In genomic region chr18:5596585-5596984, GRCh38 we compare ENCODE assay signal across 30 cellular contexts.
"Had no signal": no experiment of that assay in that cellular context is flagged by ENCODE, and none has a peak within 500 bp of the region (broad histone marks: within the 10 kb centered on the region; RNA-seq: fewer than 3 reads in every experiment).

No MANE protein-coding gene starts in this region.

- H3K4me3 Mint-ChIP-seq: natural killer cell; nephron; neural progenitor cell; stimulated activated memory B cell treated with anti-CD40 and anti-IgM and Interleukin-4, amounts not matched to agents 10 μg/mL and 1 μg/mL and 100 μg/mL, for 72 hours; stimulated activated naive CD8-positive, alpha-beta T cell treated with anti-CD3 and anti-CD28 coated beads, Interleukin-15, amount 100 ng/mL, for 72 hours; type B pancreatic cell had no signal

- H3K9me3 Mint-ChIP-seq: nephron, type B pancreatic cell had no signal

- H2AFZ ChIP-seq: neural progenitor cell, parathyroid adenoma had no signal

- H3K4me1 Mint-ChIP-seq: natural killer cell; stimulated activated memory B cell treated with anti-CD40 and anti-IgM and Interleukin-4, amounts not matched to agents 10 μg/mL and 1 μg/mL and 100 μg/mL, for 72 hours; stimulated activated naive CD8-positive, alpha-beta T cell treated with anti-CD3 and anti-CD28 coated beads, Interleukin-15, amount 100 ng/mL, for 72 hours had no signal

- H3K27ac ChIP-seq: neural progenitor cell, ovary, parathyroid adenoma, psoas muscle, skin epidermis, spleen, suprapubic skin, testis, tibial artery, transverse colon, upper lobe of right lung, vagina had no signal

- H3K4me2 ChIP-seq: neural progenitor cell, smooth muscle cell had no signal

- H3K4me3 ChIP-seq: neural progenitor cell, ovary, psoas muscle, skin epidermis, smooth muscle cell, spleen, suprapubic skin, testis, tibial artery, transverse colon, upper lobe of right lung, vagina had no signal

- H3K27ac Mint-ChIP-seq: natural killer cell; nephron; neural progenitor cell; progenitor cell of endocrine pancreas; stimulated activated memory B cell treated with anti-CD40 and anti-IgM and Interleukin-4, amounts not matched to agents 10 μg/mL and 1 μg/mL and 100 μg/mL, for 72 hours; type B pancreatic cell had no signal

- H3K27me3 Mint-ChIP-seq: progenitor cell of endocrine pancreas; stimulated activated memory B cell treated with anti-CD40 and anti-IgM and Interleukin-4, amounts not matched to agents 10 μg/mL and 1 μg/mL and 100 μg/mL, for 72 hours; type B pancreatic cell had no signal

- DNase-seq: natural killer cell; occipital lobe; ovary; posterior cingulate gyrus; psoas muscle; right cardiac atrium; spleen; stimulated activated CD4-positive, alpha-beta T cell treated with anti-CD3 and anti-CD28 coated beads, Interleukin-12 subunit alpha, Interleukin-12 subunit beta, amount 100 ng/mL, for 4 hours; stimulated activated CD4-positive, alpha-beta T cell treated with anti-CD3 and anti-CD28 coated beads, Interleukin-1b, Interleukin-23, amount 100 ng/mL, for 48 hours; stimulated activated CD4-positive, alpha-beta T cell treated with anti-CD3 and anti-CD28 coated beads, Interleukin-4, amount 100 ng/mL, for 1 hour; stimulated activated CD4-positive, alpha-beta T cell treated with anti-CD3 and anti-CD28 coated beads, Interleukin-4, amount 100 ng/mL, for 4 hours; stimulated activated CD8-positive, alpha-beta memory T cell treated with anti-CD3 and anti-CD28 coated beads, Interleukin-4, amount 100 ng/mL, for 48 hours; stimulated activated naive CD4-positive, alpha-beta T cell; stimulated activated naive CD8-positive, alpha-beta T cell treated with anti-CD3 and anti-CD28 coated beads, Interleukin-15, amount 100 ng/mL, for 72 hours; stimulated activated naive CD8-positive, alpha-beta T cell treated with anti-CD3 and anti-CD28 coated beads, Interleukin-15, Interleukin-2, amounts not matched to agents 100 U/mL and 50 U/mL, for 24 hours; substantia nigra; testis; tibial artery; transverse colon; upper lobe of right lung had no signal

- H3K9ac ChIP-seq: neural progenitor cell, parathyroid adenoma had no signal

- H3K36me3 Mint-ChIP-seq: natural killer cell; stimulated activated memory B cell treated with anti-CD40 and anti-IgM and Interleukin-4, amounts not matched to agents 10 μg/mL and 1 μg/mL and 100 μg/mL, for 72 hours had no signal

- H3K9me3 ChIP-seq: ovary, psoas muscle, suprapubic skin, testis, tibial artery, transverse colon, upper lobe of right lung, vagina had no signal

- H3K4me1 ChIP-seq: neural progenitor cell, psoas muscle, spleen, suprapubic skin, tibial artery, upper lobe of right lung, vagina had no signal

- H3K36me3 ChIP-seq: neural progenitor cell, ovary, spleen, suprapubic skin, tibial artery, transverse colon, upper lobe of right lung, vagina had no signal

- H3K27me3 ChIP-seq: neural progenitor cell, ovary, suprapubic skin, testis, tibial artery, transverse colon, upper lobe of right lung, vagina had no signal
